Comparison of ENCODE assay signal across 8 cellular contexts in genomic region chrX:30889147-30890125, GRCh38. TPM values are rescaled to one million over a fixed set of nuclear protein-coding genes. Genes with fewer than 3 reads are reported as not detected.
DNase-seq lines count a peak whose midpoint lies in the region; ATAC-seq and TF ChIP-seq lines count a peak whose summit lies in the region.

Gene TAB3, minus strand, starts transcription at chrX:30889254. Its CDS starts 29,666 bp downstream, at chrX:30859588.

- H3K9me3 ChIP-seq in upper lobe of right lung = no peaks in the 10 kb centered on the region

- H3K36me3 Mint-ChIP-seq in T-helper 1 cell treated with Interleukin-12 subunit alpha and Interleukin-12 subunit beta and Interleukin-4 antibody, amounts not matched to agents 30 μg/mL and 1 μg/mL, for 36 hours (ENCODE audit: low read depth) = peaks cover 5% of the 10 kb centered on the region

- TF ChIP-seq CTCF in GM13977 (IDR thresholded peaks at IDR 0.05; ENCODE audit: extremely low read depth, insufficient read depth, missing control alignments) (no peak), upper lobe of right lung (IDR thresholded peaks at IDR 0.05) (no peak)

- ATAC-seq in HG02884 (IDR thresholded peaks at IDR 0.05; ENCODE audit: unreplicated experiment) = peak; percentile 86
- ATAC-seq in left cardiac atrium = peak; percentile 97 to 98
- peak; percentile 97 for ATAC-seq in upper lobe of right lung

- no peaks in the 10 kb centered on the region for H3K27me3 Mint-ChIP-seq in T-helper 1 cell treated with Interleukin-12 subunit alpha and Interleukin-12 subunit beta and Interleukin-4 antibody, amounts not matched to agents 30 μg/mL and 1 μg/mL, for 36 hours (ENCODE audit: low read depth)

- peak within 1 kb of the TSS; percentile 98 for H3K27ac Mint-ChIP-seq in T-helper 1 cell treated with Interleukin-12 subunit alpha and Interleukin-12 subunit beta and Interleukin-4 antibody, amounts not matched to agents 30 μg/mL and 1 μg/mL, for 36 hours

- DNase-seq in GM13977 (ENCODE audit: low spot score) = peak; percentile 90
- DNase-seq in NCI-H1694 (lab: John Stamatoyannopoulos, UW) = peak; percentile 94
- peak; percentile 5 to 90 (median 78) for DNase-seq in amygdala (lab: John Stamatoyannopoulos, UW)
- peak; percentile 93 for DNase-seq in left cardiac atrium
- peak; percentile 98 for DNase-seq in posterior vena cava (ENCODE audit: low spot score)
- peak; percentile 96 for DNase-seq in upper lobe of right lung

- no peaks in the 10 kb centered on the region for H3K4me1 ChIP-seq in upper lobe of right lung

- peak within 1 kb of the TSS; percentile 91 for H3K4me3 Mint-ChIP-seq in T-helper 1 cell treated with Interleukin-12 subunit alpha and Interleukin-12 subunit beta and Interleukin-4 antibody, amounts not matched to agents 30 μg/mL and 1 μg/mL, for 36 hours

- peak within 1 kb of the TSS; percentile 61 for H3K4me3 ChIP-seq in upper lobe of right lung

- H3K9me3 Mint-ChIP-seq in T-helper 1 cell treated with Interleukin-12 subunit alpha and Interleukin-12 subunit beta and Interleukin-4 antibody, amounts not matched to agents 30 μg/mL and 1 μg/mL, for 36 hours = no peaks in the 10 kb centered on the region

- H3K27me3 ChIP-seq in upper lobe of right lung = no peaks in the 10 kb centered on the region

- intact Hi-C loops in left cardiac atrium (cut with DNase I) (no loop called here), posterior vena cava (cut with DNase I) (no loop called here), upper lobe of right lung (cut with DNase I) (no loop called here)

- peak within 1 kb of the TSS; percentile 82 for H3K27ac ChIP-seq in upper lobe of right lung

- H3K36me3 ChIP-seq in upper lobe of right lung = no peaks in the 10 kb centered on the region

- in situ Hi-C loops in GM13977 (cut with MboI; ENCODE audit: low pct_unique_long_range_greater_than_20kb, low sequenced_read_pairs, unreplicated experiment) = no loop called here

- peaks cover 18% of the 10 kb centered on the region for H3K4me1 Mint-ChIP-seq in T-helper 1 cell treated with Interleukin-12 subunit alpha and Interleukin-12 subunit beta and Interleukin-4 antibody, amounts not matched to agents 30 μg/mL and 1 μg/mL, for 36 hours (ENCODE audit: low read depth)

RNA-seq across cellular contexts. Expression of gene TAB3, which starts in this region (rescaled TPM):
- 10 to 100 TPM; 11.6 to 13.7 TPM for total RNA-seq in left cardiac atrium
- total RNA-seq in posterior vena cava = 10 to 100 TPM; 16.1 to 18.2 TPM
- 21.9 TPM for total RNA-seq in upper lobe of right lung

Comparison
In these comparisons a context has a peak if more than half of its experiments do, and no peak if none do; other contexts are left out.
1. Peak in every context shown above with its lines: DNase-seq, ATAC-seq, H3K4me3 ChIP-seq and H3K27ac ChIP-seq.